In the genomic region with DNA sequence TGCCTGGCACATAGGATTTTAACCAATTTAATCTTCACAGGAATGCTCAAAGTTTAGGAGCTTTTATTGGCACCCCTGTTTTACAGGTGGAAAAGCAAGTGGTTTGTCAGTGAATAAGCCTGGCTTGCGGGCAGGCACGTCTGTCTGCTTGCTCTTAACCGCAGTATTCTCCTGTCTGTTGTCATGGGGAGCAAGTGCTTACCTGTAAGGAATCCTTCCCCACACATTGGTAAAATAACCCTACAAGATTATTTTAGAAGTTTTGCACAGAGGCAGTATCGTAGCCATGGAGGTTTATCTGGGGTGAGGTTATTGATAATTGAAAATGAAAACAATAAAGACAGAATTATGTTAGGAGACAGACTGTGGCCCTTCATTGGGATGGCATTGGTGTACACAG, we compare ENCODE assay signal across 11 cellular contexts.
DNase-seq lines count a peak whose midpoint lies in the region; ATAC-seq, FAIRE-seq and TF ChIP-seq lines count a peak whose summit lies in the region.
"Had no signal": no experiment of that assay in that cellular context is flagged by ENCODE, and none has a peak within 500 bp of the region (broad histone marks: within the 10 kb centered on the region; RNA-seq: fewer than 3 reads in every experiment).

No MANE protein-coding gene starts in this region.

- POLR2A ChIA-PET in HepG2 (lab: Yijun Ruan, JAX) = no interaction called here

- H3K27me3 ChIP-seq in HepG2 (ENCODE audit: control insufficient read depth in 1 of 2, insufficient read depth in 2 of 2, low read length in 2 of 2) (no peaks in the 10 kb centered on the region), right lobe of liver (no peaks in the 10 kb centered on the region)
- H3K27me3 ChIP-seq: ovary had no signal

- TF ChIP-seq RAD21 in HepG2 (CRISPR knock-in tag; IDR thresholded peaks at IDR 0.05) = no peak

- no peak for FAIRE-seq in HepG2 (lab: Jason Lieb, UNC)

- CTCF ChIA-PET in HepG2 (lab: Yijun Ruan, JAX; ENCODE audit: low intra/inter-chr PET ratio, low total read pairs) = no interaction called here

- no TSS peak for BruUV-seq in HepG2 (replicated peaks; lab: Mats Ljungman, UMichigan)

- in situ Hi-C loops in HepG2 (cut with HindIII; ENCODE audit: extremely low pct_ligation_motif_present, low pct_unique_long_range_greater_than_20kb) = no loop called here

- H4K20me1 ChIP-seq in HepG2 (ENCODE audit: insufficient read depth, low read length) = peaks cover 52% of the 10 kb centered on the region

- H3K36me3 ChIP-seq in HepG2 (replicated peaks in 1 of 2; ENCODE audit: control insufficient read depth in 1 of 2, insufficient read depth in 2 of 2, low read length in 2 of 2) (no peaks in the 10 kb centered on the region), right lobe of liver (no peaks in the 10 kb centered on the region)
- H3K36me3 ChIP-seq: ovary had no signal

- peak overlapping the region; percentile 59 for H3K4me2 ChIP-seq in HepG2 (ENCODE audit: low read depth, low read length)

- TF ChIP-seq POLR2A in HepG2 (IDR thresholded peaks at IDR 0.05; ENCODE audit: insufficient read depth in 1 of 2, low read depth in 2 of 2, low read length in 2 of 2) (no peak), right lobe of liver (IDR thresholded peaks at IDR 0.05) (no peak)

- H3K36me3 Mint-ChIP-seq in activated naive CD8-positive, alpha-beta T cell treated with anti-CD3 and anti-CD28 coated beads for 36 hours = no peaks in the 10 kb centered on the region
- H3K36me3 Mint-ChIP-seq in memory B cell = no peaks in the 10 kb centered on the region
- H3K36me3 Mint-ChIP-seq: stimulated activated memory B cell treated with anti-CD40 and anti-IgM and Interleukin-4, amounts not matched to agents 10 μg/mL and 1 μg/mL and 100 μg/mL, for 72 hours had no signal

- TF ChIP-seq CTCF in HepG2 (CRISPR knock-in tag; IDR thresholded peaks at IDR 0.05) (no peak), right lobe of liver (IDR thresholded peaks at IDR 0.05) (no peak)

- no peak overlapping the region for H3K27ac ChIP-seq in HepG2 (ENCODE audit: extremely low read length, insufficient read depth, low read length)
- H3K27ac ChIP-seq in right lobe of liver = no peak overlapping the region
- H3K27ac ChIP-seq: ovary had no signal

- intact Hi-C loops in HepG2 (cut with micrococcal nuclease; ENCODE audit: unreplicated experiment) = loop anchor here (5.0 to 10.0 kb wide), 2 partner anchors 71 to 174 kb away; partner anchors contain the start of gene AGAP1
- intact Hi-C loops in right lobe of liver (cut with DNase I) = no loop called here

- H3K4me3 Mint-ChIP-seq in activated naive CD8-positive, alpha-beta T cell treated with anti-CD3 and anti-CD28 coated beads for 36 hours = peak overlapping the region; percentile 18
- peak overlapping the region; percentile 5 for H3K4me3 Mint-ChIP-seq in memory B cell
- H3K4me3 Mint-ChIP-seq: stimulated activated memory B cell treated with anti-CD40 and anti-IgM and Interleukin-4, amounts not matched to agents 10 μg/mL and 1 μg/mL and 100 μg/mL, for 72 hours had no signal

- H3K4me3 ChIP-seq in HepG2 (replicated peaks in 1 of 3; ENCODE audit: insufficient read depth in 1 of 3, low read depth in 2 of 3, low read length in 3 of 3) (peak overlapping the region in 1 of 3 experiments; percentile 13; a peak in 1 of 6 replicates), right lobe of liver (no peak overlapping the region)

- TF ChIP-seq EP300 in HepG2 (IDR thresholded peaks at IDR 0.05; ENCODE audit: low read depth in 2 of 2, low read length in 2 of 2) = no peak
- TF ChIP-seq EP300 in HepG2 (CRISPR knock-in tag; IDR thresholded peaks at IDR 0.05; ENCODE audit: borderline replicate concordance) = no peak

- H3K4me1 ChIP-seq in HepG2 (ENCODE audit: insufficient read depth, low read length) (peaks cover 53% of the 10 kb centered on the region), right lobe of liver (peaks cover 0 to 8% (median 0%) of the 10 kb centered on the region in 4 donors)

- no peak for DNase-seq in HepG2 (ENCODE audit: low spot score)
- no peak for DNase-seq in right lobe of liver
- DNase-seq in activated naive CD8-positive, alpha-beta T cell treated with anti-CD3 and anti-CD28 coated beads for 36 hours = no peak
- DNase-seq in memory B cell (ENCODE audit: low spot score in 2 of 2) = no peak
- DNase-seq in mesenteric fat pad (ENCODE audit: low spot score) = no peak
- no peak for DNase-seq in amniotic stem cell (lab: John Stamatoyannopoulos, UW)
- DNase-seq: activated CD4-positive, CD25-positive, alpha-beta regulatory T cell treated with anti-CD3 and anti-CD28 coated beads, Interleukin-2, amount 50 U/mL, for 72 hours had no signal

- ATAC-seq in HepG2 = no peak
- ATAC-seq in right lobe of liver = no peak
- ATAC-seq in memory B cell (ENCODE audit: low read depth) = no peak
- no peak for ATAC-seq in GM19455 (IDR thresholded peaks at IDR 0.05; ENCODE audit: unreplicated experiment)
- ATAC-seq in HG03521 (IDR thresholded peaks at IDR 0.05; ENCODE audit: unreplicated experiment) = no peak
- ATAC-seq: stimulated activated memory B cell treated with anti-CD40 and anti-IgM and Interleukin-4, amounts not matched to agents 10 μg/mL and 1 μg/mL and 100 μg/mL, for 72 hours had no signal

- H3K9me3 ChIP-seq in HepG2 (ENCODE audit: low read length) = no peaks in the 10 kb centered on the region
- H3K9me3 ChIP-seq in right lobe of liver = no peaks in the 10 kb centered on the region
- H3K9me3 ChIP-seq: ovary had no signal

- peaks cover 30% of the 10 kb centered on the region for H3K79me2 ChIP-seq in HepG2 (ENCODE audit: insufficient read depth, low read length)

- H3K27me3 Mint-ChIP-seq in activated naive CD8-positive, alpha-beta T cell treated with anti-CD3 and anti-CD28 coated beads for 36 hours = peaks cover 61% of the 10 kb centered on the region
- peaks cover 11% of the 10 kb centered on the region for H3K27me3 Mint-ChIP-seq in memory B cell

- no peak overlapping the region for H3K9ac ChIP-seq in HepG2 (ENCODE audit: insufficient read depth, low read depth, low read length)

- whole genome bisulfite sequencing in HepG2 (ENCODE audit: low lambda C conversion rate) = 90% methylated on average over 4 of the region's 4 CpGs
- 96% methylated on average over 4 of the region's 4 CpGs for WGBS in right lobe of liver (ENCODE audit: insufficient coverage, low coverage, low lambda C conversion rate, missing lambda C conversion rate)

- H3K9me3 Mint-ChIP-seq in activated naive CD8-positive, alpha-beta T cell treated with anti-CD3 and anti-CD28 coated beads for 36 hours = no peaks in the 10 kb centered on the region
- no peaks in the 10 kb centered on the region for H3K9me3 Mint-ChIP-seq in memory B cell
- H3K9me3 Mint-ChIP-seq: stimulated activated memory B cell treated with anti-CD40 and anti-IgM and Interleukin-4, amounts not matched to agents 10 μg/mL and 1 μg/mL and 100 μg/mL, for 72 hours had no signal

- peaks cover 2% of the 10 kb centered on the region for H3K4me1 Mint-ChIP-seq in activated naive CD8-positive, alpha-beta T cell treated with anti-CD3 and anti-CD28 coated beads for 36 hours
- no peaks in the 10 kb centered on the region for H3K4me1 Mint-ChIP-seq in memory B cell
- H3K4me1 Mint-ChIP-seq: stimulated activated memory B cell treated with anti-CD40 and anti-IgM and Interleukin-4, amounts not matched to agents 10 μg/mL and 1 μg/mL and 100 μg/mL, for 72 hours had no signal

- no peak overlapping the region for H2AFZ ChIP-seq in HepG2 (ENCODE audit: low read length)

- no peak overlapping the region for H3K27ac Mint-ChIP-seq in activated naive CD8-positive, alpha-beta T cell treated with anti-CD3 and anti-CD28 coated beads for 36 hours
- H3K27ac Mint-ChIP-seq in memory B cell = no peak overlapping the region
- H3K27ac Mint-ChIP-seq: stimulated activated memory B cell treated with anti-CD40 and anti-IgM and Interleukin-4, amounts not matched to agents 10 μg/mL and 1 μg/mL and 100 μg/mL, for 72 hours had no signal

TF ChIP-seq in HepG2, 621 proteins besides CTCF, POLR2A, EP300 and RAD21:
- TF ChIP-seq, protein P1, sequence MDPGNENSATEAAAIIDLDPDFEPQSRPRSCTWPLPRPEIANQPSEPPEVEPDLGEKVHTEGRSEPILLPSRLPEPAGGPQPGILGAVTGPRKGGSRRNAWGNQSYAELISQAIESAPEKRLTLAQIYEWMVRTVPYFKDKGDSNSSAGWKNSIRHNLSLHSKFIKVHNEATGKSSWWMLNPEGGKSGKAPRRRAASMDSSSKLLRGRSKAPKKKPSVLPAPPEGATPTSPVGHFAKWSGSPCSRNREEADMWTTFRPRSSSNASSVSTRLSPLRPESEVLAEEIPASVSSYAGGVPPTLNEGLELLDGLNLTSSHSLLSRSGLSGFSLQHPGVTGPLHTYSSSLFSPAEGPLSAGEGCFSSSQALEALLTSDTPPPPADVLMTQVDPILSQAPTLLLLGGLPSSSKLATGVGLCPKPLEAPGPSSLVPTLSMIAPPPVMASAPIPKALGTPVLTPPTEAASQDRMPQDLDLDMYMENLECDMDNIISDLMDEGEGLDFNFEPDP (CRISPR knock-in tag; conservative IDR thresholded peaks at IDR 0.05) = no peak
- no peak for TF ChIP-seq ZNF558 (CRISPR knock-in tag; IDR thresholded peaks at IDR 0.05; ENCODE audit: borderline replicate concordance)
- TF ChIP-seq RFXAP (CRISPR knock-in tag; IDR thresholded peaks at IDR 0.05; ENCODE audit: borderline replicate concordance) = no peak
- TF ChIP-seq MAFF (IDR thresholded peaks at IDR 0.05; ENCODE audit: low read depth, low read length) = no peak
